Comparison of ENCODE assay signal across 1 cellular context in genomic region chr9:36021968-36022367, GRCh38.
TF ChIP-seq lines count a peak whose summit lies in the region.

No MANE protein-coding gene starts in this region.

TF ChIP-seq in GM12878, 131 proteins besides CTCF, POLR2A, EP300 and RAD21 (continued from another document):
- no peak for TF ChIP-seq ZNF687 (IDR thresholded peaks at IDR 0.05)
- no peak for TF ChIP-seq IRF5 (IDR thresholded peaks at IDR 0.05; ENCODE audit: borderline replicate concordance)
- no peak for TF ChIP-seq NR2F1 (conservative IDR thresholded peaks at IDR 0.05)
- no peak for TF ChIP-seq CBFB (IDR thresholded peaks at IDR 0.05; ENCODE audit: low read depth)
- no peak for TF ChIP-seq HDAC6 (IDR thresholded peaks at IDR 0.05; ENCODE audit: unreplicated experiment)
- TF ChIP-seq SIX5 (IDR thresholded peaks at IDR 0.05; ENCODE audit: low read depth, low read length, severe bottlenecking), result no peak
- TF ChIP-seq POLR2AphosphoS5 (IDR thresholded peaks at IDR 0.05; ENCODE audit: low read length), result no peak
- TF ChIP-seq ZNF622 (IDR thresholded peaks at IDR 0.05), result no peak
- no peak for TF ChIP-seq STAT1 (conservative IDR thresholded peaks at IDR 0.05)
- no peak for TF ChIP-seq ZNF24 (IDR thresholded peaks at IDR 0.05)
- TF ChIP-seq ZSCAN29 (IDR thresholded peaks at IDR 0.05), result no peak
- TF ChIP-seq ZZZ3 (IDR thresholded peaks at IDR 0.05; ENCODE audit: control insufficient read depth, insufficient read length, low read depth), result no peak
- TF ChIP-seq MTA3 (IDR thresholded peaks at IDR 0.05; ENCODE audit: borderline replicate concordance, low read length), result no peak
- no peak for TF ChIP-seq TARDBP (IDR thresholded peaks at IDR 0.05; ENCODE audit: borderline replicate concordance)
- TF ChIP-seq ATF2 (IDR thresholded peaks at IDR 0.05; ENCODE audit: low read length), result no peak
- TF ChIP-seq ASH2L (IDR thresholded peaks at IDR 0.05; ENCODE audit: borderline replicate concordance, low read depth), result no peak
- TF ChIP-seq YY1 (IDR thresholded peaks at IDR 0.05; ENCODE audit: low read depth, low read length), result no peak
TF ChIP-seq in GM12878: peak in this region for 0.
